8 cellular contexts compared by ENCODE assay signal in genomic region chr11:62880803-62881578, GRCh38. TPM values are rescaled to one million over a fixed set of nuclear protein-coding genes. Genes with fewer than 3 reads are reported as not detected.
DNase-seq lines count a peak whose midpoint lies in the region; ATAC-seq and TF ChIP-seq lines count a peak whose summit lies in the region.

TSS of gene SLC3A2 (plus strand) at chr11:62880896. CDS start at chr11:62881024, 128 bp downstream.

- peak within 1 kb of the TSS; percentile 100 for H3K9ac ChIP-seq in adipocyte (ENCODE audit: low read length)

- peaks cover 52% of the 10 kb centered on the region for H3K4me1 Mint-ChIP-seq in HFFc6 (ENCODE audit: low read depth)
- peaks cover 55% of the 10 kb centered on the region for H3K4me1 Mint-ChIP-seq in progenitor cell of endocrine pancreas (ENCODE audit: low read depth)

- WGBS in heart left ventricle, 4 donors: 0 to 1% (median 0%) methylated on average over 38 to 69 of the region's 69 CpGs

- peaks cover 44% of the 10 kb centered on the region for H3K4me1 ChIP-seq in adipocyte (ENCODE audit: control insufficient read depth, insufficient read depth, low read length)
- H3K4me1 ChIP-seq in heart left ventricle: peaks cover 13 to 53% (median 40%) of the 10 kb centered on the region in 12 donors

- peak; percentile 90 to 94 (median 92) for ATAC-seq in heart left ventricle

- H3K27ac Mint-ChIP-seq in HFFc6: peak within 1 kb of the TSS; percentile 100
- H3K27ac Mint-ChIP-seq in progenitor cell of endocrine pancreas: peak within 1 kb of the TSS; percentile 100

- TF ChIP-seq POLR2A in NB4 (IDR thresholded peaks at IDR 0.05; ENCODE audit: extremely low read depth, insufficient read length): peak; percentile 100
- peak; percentile 95 to 98 for TF ChIP-seq POLR2A in heart left ventricle (IDR thresholded peaks at IDR 0.05)

- H3K27ac ChIP-seq in heart left ventricle: peak within 1 kb of the TSS; percentile 93 to 100 (median 99)

- H3K27me3 Mint-ChIP-seq in HFFc6 (ENCODE audit: insufficient read depth) (peaks cover 4% of the 10 kb centered on the region), progenitor cell of endocrine pancreas (no peaks in the 10 kb centered on the region)

- H3K27me3 ChIP-seq in adipocyte (replicated peaks; ENCODE audit: control insufficient read depth, insufficient read depth, low read length) (no peaks in the 10 kb centered on the region), heart left ventricle (no peaks in the 10 kb centered on the region)

- peaks cover 40% of the 10 kb centered on the region for H3K36me3 ChIP-seq in adipocyte (ENCODE audit: control insufficient read depth, insufficient read depth, low read length, severe bottlenecking)
- H3K36me3 ChIP-seq in heart left ventricle: peaks cover 0 to 39% (median 36%) of the 10 kb centered on the region in 9 donors

- intact Hi-C loops in heart left ventricle (cut with DNase I): loop anchor here in 2 of 10 donors (2.0 to 5.0 kb wide), 2 partner anchors 40 to 94 kb away; partner anchors contain the start of gene TMEM179B (in 1 of the 2)

- H3K36me3 Mint-ChIP-seq in HFFc6 (ENCODE audit: low read depth) (peaks cover 49% of the 10 kb centered on the region), progenitor cell of endocrine pancreas (ENCODE audit: insufficient read depth) (peaks cover 35% of the 10 kb centered on the region)

- H3K4me3 ChIP-seq in NB4 (ENCODE audit: low read depth, low read length) (peak within 1 kb of the TSS; percentile 99), adipocyte (ENCODE audit: low read length) (peak within 1 kb of the TSS; percentile 99), heart left ventricle (peak within 1 kb of the TSS; percentile 80 to 100 (median 96))

- DNase-seq in HFFc6: peak; percentile 74
- peak; percentile 94 for DNase-seq in NB4 (ENCODE audit: low read depth)
- DNase-seq in T follicular helper cell (ENCODE audit: low read depth): peak; percentile 76
- peak; percentile 93 for DNase-seq in adipocyte (ENCODE audit: low read depth)
- DNase-seq in heart left ventricle: peak; percentile 88 to 93 (median 90)
- DNase-seq in progenitor cell of endocrine pancreas (ENCODE audit: low spot score, unreplicated experiment): peak; percentile 76
- DNase-seq in ureter (ENCODE audit: low spot score): peak; percentile 93

- TF ChIP-seq CTCF in GM12872 (IDR thresholded peaks at IDR 0.05; ENCODE audit: insufficient read depth, low read depth, low read length) (peak; percentile 80), HFFc6 (IDR thresholded peaks at IDR 0.05) (peak; percentile 85), NB4 (IDR thresholded peaks at IDR 0.05; ENCODE audit: low read depth, low read length) (peak; percentile 64), heart left ventricle (IDR thresholded peaks at IDR 0.05) (peak; percentile 49 to 93 (median 80)), progenitor cell of endocrine pancreas (IDR thresholded peaks at IDR 0.05; ENCODE audit: unreplicated experiment) (peak; percentile 79)

- H3K9me3 Mint-ChIP-seq in HFFc6: no peaks in the 10 kb centered on the region
- no peaks in the 10 kb centered on the region for H3K9me3 Mint-ChIP-seq in progenitor cell of endocrine pancreas (ENCODE audit: low read depth)

- H3K4me3 Mint-ChIP-seq in HFFc6: peak within 1 kb of the TSS; percentile 100
- peak within 1 kb of the TSS; percentile 97 for H3K4me3 Mint-ChIP-seq in progenitor cell of endocrine pancreas (ENCODE audit: low read depth)

- H3K9me3 ChIP-seq in adipocyte (ENCODE audit: control insufficient read depth, low read length) (no peaks in the 10 kb centered on the region), heart left ventricle (no peaks in the 10 kb centered on the region)

RNA-seq across cellular contexts. Expression of gene SLC3A2, which starts in this region (rescaled TPM):
- total RNA-seq in HFFc6 (2021; fragmentation: NEBNext Ultra II Directional; extraction: Animal tissue kit (Norgen Biotek cat#: 25700)): 100 to 1,000 TPM; 140 to 206 (median 180) TPM
- total RNA-seq in heart left ventricle (10 to 100 TPM; 26.6 to 76.0 (median 59.1) TPM), progenitor cell of endocrine pancreas (140 and 180 TPM in 2 replicates), ureter (245 TPM)
- polyA plus RNA-seq in heart left ventricle: 100 to 1,000 TPM in 1 of 2 donors, 10 to 100 TPM in 1; 27.1 to 103 TPM

Comparison
In these comparisons a context has a peak if more than half of its experiments do, and no peak if none do; other contexts are left out.
1. Peak in every context shown above with its lines: DNase-seq, ATAC-seq, H3K4me3 ChIP-seq and H3K27ac ChIP-seq.